1 cellular context compared by ENCODE assay signal in genomic region chr2:64329848-64330247, GRCh38.
TF ChIP-seq lines count a peak whose summit lies in the region.

No MANE protein-coding gene starts in this region.

TF ChIP-seq in GM23338, 12 proteins besides CTCF, POLR2A, EP300 and RAD21 (continued from another document):
- no peak for TF ChIP-seq ZNF462 (CRISPR knock-in tag; IDR thresholded peaks at IDR 0.05)
